In the genomic region with DNA sequence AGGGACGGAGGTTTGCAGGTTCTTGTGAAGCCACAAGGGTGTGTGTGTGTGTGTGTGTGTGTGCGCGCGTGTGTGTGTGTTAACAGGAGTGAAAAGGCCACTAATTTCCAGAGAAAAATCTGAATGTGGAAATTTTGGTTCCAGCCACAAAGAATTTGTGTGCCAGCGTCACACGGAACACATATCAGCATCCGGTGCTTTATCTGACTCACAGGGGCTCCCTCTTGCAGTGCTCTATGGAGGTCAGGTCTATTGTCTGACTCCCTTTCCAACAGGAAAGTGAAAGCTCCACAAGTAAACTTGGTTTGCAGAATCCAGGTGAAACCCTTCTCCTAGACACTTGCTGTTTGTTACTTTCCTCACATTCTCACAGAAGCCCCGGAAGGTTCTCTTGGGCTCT, we compare ENCODE assay signal across 26 cellular contexts. TPM values are rescaled to one million over a fixed set of nuclear protein-coding genes. Genes with fewer than 3 reads are reported as not detected.
DNase-seq lines count a peak whose midpoint lies in the region; TF ChIP-seq lines count a peak whose summit lies in the region.
"Had no signal": no experiment of that assay in that cellular context is flagged by ENCODE, and none has a peak within 500 bp of the region (broad histone marks: within the 10 kb centered on the region; RNA-seq: fewer than 3 reads in every experiment).

No MANE protein-coding gene starts in this region.

- H3K9ac ChIP-seq in endodermal cell (ENCODE audit: extremely low read depth, low read length, poor library complexity, severe bottlenecking) = no peak overlapping the region

- H3K36me3 ChIP-seq in osteoblast (ENCODE audit: insufficient read depth, low read length) (peaks cover 16% of the 10 kb centered on the region), endodermal cell (ENCODE audit: control insufficient read depth, insufficient read depth, low read length) (no peaks in the 10 kb centered on the region)
- H3K36me3 ChIP-seq: adrenal gland, gastroesophageal sphincter, MG63, upper lobe of right lung had no signal

- H3K27me3 ChIP-seq in osteoblast (ENCODE audit: insufficient read depth, low read length) (no peaks in the 10 kb centered on the region), endodermal cell (ENCODE audit: control insufficient read depth, insufficient read depth, low read length, poor library complexity, severe bottlenecking) (peaks cover 18% of the 10 kb centered on the region)
- H3K27me3 ChIP-seq: adrenal gland, hepatocyte, MG63, upper lobe of right lung had no signal

- peaks cover 28% of the 10 kb centered on the region for H3K27me3 Mint-ChIP-seq in endodermal cell (ENCODE audit: insufficient read depth)

- 81 to 96% methylated on average over 3 to 8 of the region's 8 CpGs for WGBS in endodermal cell (ENCODE audit: insufficient coverage in 1 of 2, insufficient read length in 1 of 2), 2 experiments

- H3K36me3 Mint-ChIP-seq in endodermal cell (ENCODE audit: low read depth) = peaks cover 6% of the 10 kb centered on the region
- H3K36me3 Mint-ChIP-seq: activated naive CD4-positive, alpha-beta T cell treated with anti-CD3 and anti-CD28 coated beads, Interleukin-2, amount 10 ng/mL, durations not matched to agents 7 days and 5 days; stimulated activated effector memory CD8-positive, alpha-beta T cell treated with anti-CD3 and anti-CD28 coated beads, Interleukin-12 subunit alpha, Interleukin-12 subunit beta, amount 100 ng/mL, for 72 hours had no signal

- no peak overlapping the region for H3K4me3 ChIP-seq in osteoblast (ENCODE audit: insufficient read depth, low read length)
- no peak overlapping the region for H3K4me3 ChIP-seq in endodermal cell (ENCODE audit: low read length)
- H3K4me3 ChIP-seq: adrenal gland, coronary artery, gastroesophageal sphincter, hepatocyte, MG63, upper lobe of right lung had no signal

- TF ChIP-seq CTCF in osteoblast (IDR thresholded peaks at IDR 0.05; ENCODE audit: extremely low read depth, low read depth, low read length) (no peak), endodermal cell (conservative IDR thresholded peaks at IDR 0.05) (no peak)

- H2AFZ ChIP-seq in osteoblast (ENCODE audit: low read length) = no peak overlapping the region
- H2AFZ ChIP-seq: hepatocyte had no signal

- H3K4me1 Mint-ChIP-seq in endodermal cell = peaks cover 43% of the 10 kb centered on the region

- peaks cover 23% of the 10 kb centered on the region for H3K4me1 ChIP-seq in osteoblast (ENCODE audit: insufficient read depth, low read length)
- H3K4me1 ChIP-seq in endodermal cell (ENCODE audit: control insufficient read depth, insufficient read depth, low read length) = peaks cover 14% of the 10 kb centered on the region
- H3K4me1 ChIP-seq: adrenal gland had no signal

- H3K79me2 ChIP-seq in osteoblast (ENCODE audit: insufficient read depth, low read length) = peaks cover 2% of the 10 kb centered on the region
- H3K79me2 ChIP-seq: hepatocyte had no signal

- H3K27ac ChIP-seq in caudate nucleus (ENCODE audit: low read depth, low read length) (peak overlapping the region; percentile 92), osteoblast (ENCODE audit: low read depth, low read length) (no peak overlapping the region), endodermal cell (ENCODE audit: low read depth, low read length) (no peak overlapping the region)
- H3K27ac ChIP-seq: adrenal gland, hepatocyte, upper lobe of right lung had no signal

- peak; percentile 37 for DNase-seq in amniotic epithelial cell (ENCODE audit: low read depth)
- no peak for DNase-seq in caudate nucleus (lab: John Stamatoyannopoulos, UW)
- peak; percentile 69 for DNase-seq in iris pigment epithelial cell (ENCODE audit: low read depth)
- peak; percentile 15 for DNase-seq in osteoblast (ENCODE audit: insufficient read length, low spot score, missing footprints)
- DNase-seq in NCI-H82 treated with DMSO at 0.1 percent for 48 hours (lab: John Stamatoyannopoulos, UW; ENCODE audit: unreplicated experiment) = no peak
- no peak for DNase-seq in activated CD4-positive, alpha-beta T cell treated with anti-CD3 and anti-CD28 coated beads, Interleukin-2, amount 50 U/mL, for 48 hours
- DNase-seq in T-helper 9 cell = no peak
- no peak for DNase-seq in endodermal cell
- DNase-seq: activated CD4-positive, alpha-beta T cell treated with anti-CD3 and anti-CD28 coated beads for 1 hour; activated CD8-positive, alpha-beta T cell treated with anti-CD3 and anti-CD28 coated beads, Interleukin-2, amount 10 ng/mL, durations not matched to agents 7 days and 5 days; activated naive CD4-positive, alpha-beta T cell treated with anti-CD3 and anti-CD28 coated beads, Interleukin-2, amount 10 ng/mL, durations not matched to agents 7 days and 5 days; adrenal gland; DMS153; H7; KG1; MG63; NCI-H2029 treated with DMSO at 0.1 percent for 48 hours; NCI-H524 treated with DMSO at 0.1 percent for 48 hours; Right ventricle myocardium superior; upper lobe of right lung had no signal

- H3K4me2 ChIP-seq in osteoblast (ENCODE audit: insufficient read depth, low read length) = no peak overlapping the region
- H3K4me2 ChIP-seq: hepatocyte had no signal

- H3K27ac Mint-ChIP-seq in endodermal cell = no peak overlapping the region
- H3K27ac Mint-ChIP-seq: activated CD8-positive, alpha-beta T cell treated with anti-CD3 and anti-CD28 coated beads, Interleukin-2, amount 10 ng/mL, durations not matched to agents 7 days and 5 days; activated naive CD4-positive, alpha-beta T cell treated with anti-CD3 and anti-CD28 coated beads, Interleukin-2, amount 10 ng/mL, durations not matched to agents 7 days and 5 days; memory B cell; stimulated activated effector memory CD8-positive, alpha-beta T cell treated with anti-CD3 and anti-CD28 coated beads, Interleukin-12 subunit alpha, Interleukin-12 subunit beta, amount 100 ng/mL, for 72 hours had no signal

- H4K20me1 ChIP-seq in osteoblast (ENCODE audit: insufficient read depth, low read length) = no peaks in the 10 kb centered on the region

- H3K9me3 ChIP-seq in osteoblast (ENCODE audit: low read depth, low read length) (no peaks in the 10 kb centered on the region), endodermal cell (ENCODE audit: control insufficient read depth, low read length) (no peaks in the 10 kb centered on the region)
- H3K9me3 ChIP-seq: adrenal gland, gastroesophageal sphincter, MG63, upper lobe of right lung had no signal

- no peak overlapping the region for H3K4me3 Mint-ChIP-seq in endodermal cell
- H3K4me3 Mint-ChIP-seq: activated CD8-positive, alpha-beta T cell treated with anti-CD3 and anti-CD28 coated beads, Interleukin-2, amount 10 ng/mL, durations not matched to agents 7 days and 5 days; activated naive CD4-positive, alpha-beta T cell treated with anti-CD3 and anti-CD28 coated beads, Interleukin-2, amount 10 ng/mL, durations not matched to agents 7 days and 5 days; memory B cell; stimulated activated effector memory CD8-positive, alpha-beta T cell treated with anti-CD3 and anti-CD28 coated beads, Interleukin-12 subunit alpha, Interleukin-12 subunit beta, amount 100 ng/mL, for 72 hours had no signal

- H3K9me3 Mint-ChIP-seq in endodermal cell = no peaks in the 10 kb centered on the region
- H3K9me3 Mint-ChIP-seq: activated naive CD4-positive, alpha-beta T cell treated with anti-CD3 and anti-CD28 coated beads, Interleukin-2, amount 10 ng/mL, durations not matched to agents 7 days and 5 days; memory B cell; stimulated activated effector memory CD8-positive, alpha-beta T cell treated with anti-CD3 and anti-CD28 coated beads, Interleukin-12 subunit alpha, Interleukin-12 subunit beta, amount 100 ng/mL, for 72 hours had no signal

RNA-seq across cellular contexts. Expression of a gene that starts 6.2 kb away (rescaled TPM):
- total RNA-seq in osteoblast = 33.9 and 50.3 TPM in 2 replicates
- 10 to 100 TPM; 15.3 to 26.1 TPM for total RNA-seq in endodermal cell
- polyA plus RNA-seq in endodermal cell (2013, experiment 1 of 2) = 14.0 TPM
- polyA plus RNA-seq in endodermal cell (2013, experiment 2 of 2) = 14.3 TPM
- total RNA-seq: activated CD8-positive, alpha-beta T cell treated with anti-CD3 and anti-CD28 coated beads, Interleukin-2, amount 10 ng/mL, durations not matched to agents 7 days and 5 days; T-helper 2 cell treated with Interferon-gamma antibody and Interleukin-4, amounts not matched to agents 100 ng/mL and 5 ng/mL, for 36 hours had no signal

Comparison
In these comparisons a context has a peak if more than half of its experiments do, and no peak if none do; other contexts are left out.
1. DNase-seq: peak in amniotic epithelial cell (single experiment), iris pigment epithelial cell (single experiment) and osteoblast (single experiment); none in caudate nucleus (0 of 61), NCI-H82 treated with DMSO at 0.1 percent for 48 hours (single experiment), activated CD4-positive, alpha-beta T cell treated with anti-CD3 and anti-CD28 coated beads, Interleukin-2, amount 50 U/mL, for 48 hours (0 of 2), T-helper 9 cell (single experiment) and endodermal cell (single experiment).